ENCODE assay signal across 13 cellular contexts in genomic region chr11:124778281-124778680, GRCh38. TPM values are rescaled to one million over a fixed set of nuclear protein-coding genes. Genes with fewer than 3 reads are reported as not detected.
A peak's percentile ranks its signal among the peaks of the same experiment; 100 is the strongest.
DNase-seq lines count a peak whose midpoint lies in the region; ATAC-seq and TF ChIP-seq lines count a peak whose summit lies in the region.
"Had no signal": no experiment of that assay in that cellular context is flagged by ENCODE, and none has a peak within 500 bp of the region (broad histone marks: within the 10 kb centered on the region; RNA-seq: fewer than 3 reads in every experiment).

No MANE protein-coding gene starts in this region.

- DNase-seq in OCI-LY7 (ENCODE audit: low spot score) (no peak), epithelial cell of esophagus (ENCODE audit: low read depth) (no peak), osteoblast (ENCODE audit: insufficient read length, low spot score, missing footprints) (no peak), hippocampal formation (lab: John Stamatoyannopoulos, UW) (no peak)
- no peak for DNase-seq in CD8-positive, alpha-beta T cell
- DNase-seq: activated naive CD8-positive, alpha-beta T cell treated with anti-CD3 and anti-CD28 coated beads, Interleukin-2, amount 10 ng/mL, durations not matched to agents 7 days and 5 days; MM.1S; stimulated activated CD4-positive, alpha-beta T cell treated with anti-CD3 and anti-CD28 coated beads, Interleukin-15, amount 100 ng/mL, for 24 hours; testis had no signal

- H3K9me3 Mint-ChIP-seq in CD8-positive, alpha-beta T cell, result no peaks in the 10 kb centered on the region
- H3K9me3 Mint-ChIP-seq: activated naive CD8-positive, alpha-beta T cell treated with anti-CD3 and anti-CD28 coated beads, Interleukin-2, amount 10 ng/mL, durations not matched to agents 7 days and 5 days had no signal

- H2AFZ ChIP-seq in OCI-LY7 (ENCODE audit: low read length), result no peak overlapping the region
- H2AFZ ChIP-seq in osteoblast (ENCODE audit: low read length), result no peak overlapping the region

- intact Hi-C loops in OCI-LY7 (cut with micrococcal nuclease; ENCODE audit: unreplicated experiment), result no loop called here
- intact Hi-C loops in CD8-positive, alpha-beta T cell (cut with DNase I, micrococcal nuclease), result no loop called here

- H3K4me3 Mint-ChIP-seq in CD8-positive, alpha-beta T cell, result no peak overlapping the region
- H3K4me3 Mint-ChIP-seq: activated naive CD8-positive, alpha-beta T cell treated with anti-CD3 and anti-CD28 coated beads, Interleukin-2, amount 10 ng/mL, durations not matched to agents 7 days and 5 days had no signal

- H3K9me2 ChIP-seq in OCI-LY7 (ENCODE audit: insufficient read depth, low read length), result no peaks in the 10 kb centered on the region

- no peak overlapping the region for H3K27ac Mint-ChIP-seq in CD8-positive, alpha-beta T cell

- TF ChIP-seq CTCF in C4-2B (conservative IDR thresholded peaks at IDR 0.05) (peak; percentile 40), OCI-LY7 (conservative IDR thresholded peaks at IDR 0.05; ENCODE audit: low read length) (peak; percentile 42), epithelial cell of esophagus (IDR thresholded peaks at IDR 0.05; ENCODE audit: insufficient read depth, low read depth, low read length, missing control alignments) (peak; percentile 30), osteoblast (IDR thresholded peaks at IDR 0.05; ENCODE audit: extremely low read depth, low read depth, low read length) (peak; percentile 30)
- no peak for TF ChIP-seq CTCF in CD8-positive, alpha-beta T cell (IDR thresholded peaks at IDR 0.05)

- H3K4me1 Mint-ChIP-seq in CD8-positive, alpha-beta T cell (ENCODE audit: low read depth), result peaks cover 22% of the 10 kb centered on the region

- H3K36me3 Mint-ChIP-seq in CD8-positive, alpha-beta T cell, result peaks cover 27% of the 10 kb centered on the region

- CTCF ChIA-PET in OCI-LY7 (lab: Charles Lee; ENCODE audit: unreplicated experiment), result no interaction called here
- CTCF ChIA-PET in CD8-positive, alpha-beta T cell (lab: Charles Lee), result interaction anchor here (0.7 to 1.6 kb wide), 4 partner anchors 15 to 107 kb away, joined by 3 to 6 read pairs (median 5); no protein-coding TSS in a partner anchor

- H3K27me3 ChIP-seq in osteoblast (ENCODE audit: insufficient read depth, low read length), result no peaks in the 10 kb centered on the region
- H3K27me3 ChIP-seq in CD8-positive, alpha-beta T cell (ENCODE audit: insufficient read depth, low read length), result no peaks in the 10 kb centered on the region
- H3K27me3 ChIP-seq: BLaER1, testis had no signal

- H3K27ac ChIP-seq in C4-2B (no peak overlapping the region), OCI-LY7 (ENCODE audit: low read depth, low read length, poor library complexity, severe bottlenecking) (no peak overlapping the region), osteoblast (ENCODE audit: low read depth, low read length) (no peak overlapping the region)
- no peak overlapping the region for H3K27ac ChIP-seq in CD8-positive, alpha-beta T cell (ENCODE audit: low read depth, low read length)
- H3K27ac ChIP-seq: BLaER1, testis had no signal

- ATAC-seq in HG02642 (IDR thresholded peaks at IDR 0.05; ENCODE audit: poor library complexity, unreplicated experiment), result no peak
- no peak for ATAC-seq in CD8-positive, alpha-beta T cell
- ATAC-seq in HG02981 (IDR thresholded peaks at IDR 0.05; ENCODE audit: unreplicated experiment), result no peak

- H4K20me1 ChIP-seq in OCI-LY7 (ENCODE audit: insufficient read depth, low read length), result no peaks in the 10 kb centered on the region
- H4K20me1 ChIP-seq in osteoblast (ENCODE audit: insufficient read depth, low read length), result peaks cover 3% of the 10 kb centered on the region

- H3K79me2 ChIP-seq in OCI-LY7 (ENCODE audit: insufficient read depth, low read depth, low read length) (no peaks in the 10 kb centered on the region), osteoblast (ENCODE audit: insufficient read depth, low read length) (peaks cover 22% of the 10 kb centered on the region)

- no peaks in the 10 kb centered on the region for H3K27me3 Mint-ChIP-seq in CD8-positive, alpha-beta T cell (ENCODE audit: low read depth)
- H3K27me3 Mint-ChIP-seq: activated naive CD8-positive, alpha-beta T cell treated with anti-CD3 and anti-CD28 coated beads, Interleukin-2, amount 10 ng/mL, durations not matched to agents 7 days and 5 days had no signal

- H3K4me2 ChIP-seq in OCI-LY7 (ENCODE audit: low read length) (no peak overlapping the region), osteoblast (ENCODE audit: insufficient read depth, low read length) (no peak overlapping the region)

- peaks cover 4% of the 10 kb centered on the region for H3K36me3 ChIP-seq in OCI-LY7 (ENCODE audit: insufficient read depth, low read length)
- H3K36me3 ChIP-seq in osteoblast (ENCODE audit: insufficient read depth, low read length), result no peaks in the 10 kb centered on the region
- no peaks in the 10 kb centered on the region for H3K36me3 ChIP-seq in CD8-positive, alpha-beta T cell (ENCODE audit: insufficient read depth, low read length)

- POLR2A ChIA-PET in OCI-LY7 (lab: Charles Lee), result interaction anchor here (1.2 kb wide), 1 partner anchor 10 kb away, joined by 3 read pairs; no protein-coding TSS in a partner anchor
- POLR2A ChIA-PET in CD8-positive, alpha-beta T cell (lab: Charles Lee), result interaction anchor here (1.2 to 1.3 kb wide), 2 partner anchors 16 to 111 kb away, joined by 3 read pairs; no protein-coding TSS in a partner anchor

- H3K4me1 ChIP-seq in OCI-LY7 (ENCODE audit: insufficient read depth, low read length, poor library complexity, severe bottlenecking) (peaks cover 7% of the 10 kb centered on the region), osteoblast (ENCODE audit: insufficient read depth, low read length) (no peaks in the 10 kb centered on the region)
- peaks cover 19% of the 10 kb centered on the region for H3K4me1 ChIP-seq in CD8-positive, alpha-beta T cell (ENCODE audit: insufficient read depth, low read length)
- H3K4me1 ChIP-seq: testis had no signal

- H3K9me3 ChIP-seq in OCI-LY7 (ENCODE audit: low read length), result no peaks in the 10 kb centered on the region
- no peaks in the 10 kb centered on the region for H3K9me3 ChIP-seq in osteoblast (ENCODE audit: low read depth, low read length)
- H3K9me3 ChIP-seq in CD8-positive, alpha-beta T cell (ENCODE audit: low read length), result no peaks in the 10 kb centered on the region
- H3K9me3 ChIP-seq: BLaER1, testis had no signal

- H3K4me3 ChIP-seq in OCI-LY7 (ENCODE audit: low read depth, low read length, poor library complexity, severe bottlenecking) (no peak overlapping the region), epithelial cell of esophagus (ENCODE audit: low read length) (no peak overlapping the region), osteoblast (ENCODE audit: insufficient read depth, low read length) (no peak overlapping the region)
- no peak overlapping the region for H3K4me3 ChIP-seq in CD8-positive, alpha-beta T cell (ENCODE audit: low read depth, low read length)
- H3K4me3 ChIP-seq: BLaER1, testis had no signal

- BruUV-seq in OCI-LY7 (replicated peaks; lab: Mats Ljungman, UMichigan), result no TSS peak

RNA-seq across cellular contexts. Expression of gene ESAM, which starts 16.2 kb away (rescaled TPM):
- 0.15 and 0.35 TPM in 2 replicates for total RNA-seq in OCI-LY7 (2014; rRNA removed; shearing (Covaris generic))
- 0.49 and 0.83 TPM in 2 replicates for total RNA-seq in OCI-LY7 (2022)
- total RNA-seq in osteoblast, result under 0.01 and 0.29 TPM in 2 replicates
- total RNA-seq in CD8-positive, alpha-beta T cell, result 1 to 10 TPM in 1 of 2 experiments, under 1 TPM in 1; 0.69 to 1.6 TPM

RNA-seq across cellular contexts. Expression of gene MSANTD2, which starts 21.9 kb away (rescaled TPM):
- total RNA-seq in OCI-LY7 (2014; rRNA removed; shearing (Covaris generic)), result 17.7 and 22.1 TPM in 2 replicates
- 21.9 and 23.4 TPM in 2 replicates for total RNA-seq in OCI-LY7 (2022)
- total RNA-seq in osteoblast, result 10.6 and 10.9 TPM in 2 replicates
- total RNA-seq in CD8-positive, alpha-beta T cell, result 1 to 10 TPM; 4.3 to 4.5 TPM

RNA-seq across cellular contexts. Expression of gene VSIG2, which starts 26.2 kb away (rescaled TPM):
- not detected in 2 replicates for total RNA-seq in OCI-LY7 (2014; rRNA removed; shearing (Covaris generic))
- not detected in 2 replicates for total RNA-seq in OCI-LY7 (2022)
- not detected in 2 replicates for total RNA-seq in osteoblast
- under 1 TPM; 0.58 to 0.65 TPM for total RNA-seq in CD8-positive, alpha-beta T cell

RNA-seq across cellular contexts. Expression of gene NRGN, which starts 38.5 kb away (rescaled TPM):
- total RNA-seq in OCI-LY7 (2014; rRNA removed; shearing (Covaris generic)), result 3.3 and 6.8 TPM in 2 replicates
- total RNA-seq in OCI-LY7 (2022) (15.3 and 16.9 TPM in 2 replicates), osteoblast (under 0.01 TPM in 1 of 2 replicates, not detected in the other)
- under 1 TPM; 0.31 to 0.41 TPM for total RNA-seq in CD8-positive, alpha-beta T cell
